In genomic region chr1:162561037-162561615, GRCh38 we compare ENCODE assay signal across 1 cellular context.
A peak's percentile ranks its signal among the peaks of the same experiment; 100 is the strongest.
TF ChIP-seq lines count a peak whose summit lies in the region.

No MANE protein-coding gene starts in this region.

TF ChIP-seq in A549, 52 proteins besides CTCF, POLR2A, EP300 and RAD21 (continued from another document):
- no peak for TF ChIP-seq POLR2AphosphoS2 (conservative IDR thresholded peaks at IDR 0.05; ENCODE audit: low read length)
- TF ChIP-seq RARB (CRISPR knock-in tag; IDR thresholded peaks at IDR 0.05), result no peak
- no peak for TF ChIP-seq BHLHE40 (IDR thresholded peaks at IDR 0.05; ENCODE audit: low read depth, low read length)
- TF ChIP-seq, protein P1, sequence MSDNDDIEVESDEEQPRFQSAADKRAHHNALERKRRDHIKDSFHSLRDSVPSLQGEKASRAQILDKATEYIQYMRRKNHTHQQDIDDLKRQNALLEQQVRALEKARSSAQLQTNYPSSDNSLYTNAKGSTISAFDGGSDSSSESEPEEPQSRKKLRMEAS (IDR thresholded peaks at IDR 0.05), result 0 out of 2 replicates have a peak, but pooled peaks have one; percentile 29
- TF ChIP-seq, protein P2, sequence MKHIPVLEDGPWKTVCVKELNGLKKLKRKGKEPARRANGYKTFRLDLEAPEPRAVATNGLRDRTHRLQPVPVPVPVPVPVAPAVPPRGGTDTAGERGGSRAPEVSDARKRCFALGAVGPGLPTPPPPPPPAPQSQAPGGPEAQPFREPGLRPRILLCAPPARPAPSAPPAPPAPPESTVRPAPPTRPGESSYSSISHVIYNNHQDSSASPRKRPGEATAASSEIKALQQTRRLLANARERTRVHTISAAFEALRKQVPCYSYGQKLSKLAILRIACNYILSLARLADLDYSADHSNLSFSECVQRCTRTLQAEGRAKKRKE (CRISPR knock-in tag; IDR thresholded peaks at IDR 0.05; ENCODE audit: low read depth), result no peak
- 0 out of 4 replicates have a peak, but pooled peaks of 1 of the 2 experiments have one; percentile 2 for TF ChIP-seq CEBPB (IDR thresholded peaks at IDR 0.05)
- no peak; the same call in 1 of the 2 replicates for TF ChIP-seq MAZ (IDR thresholded peaks at IDR 0.05; ENCODE audit: borderline replicate concordance, low read depth, low read length)
- no peak for TF ChIP-seq SREBF2 (IDR thresholded peaks at IDR 0.05)
- TF ChIP-seq HEYL (CRISPR knock-in tag; IDR thresholded peaks at IDR 0.05), result no peak
- TF ChIP-seq RCOR1 (IDR thresholded peaks at IDR 0.05; ENCODE audit: low read depth, low read length), result no peak
- no peak for TF ChIP-seq TP53 (CRISPR knock-in tag; IDR thresholded peaks at IDR 0.05)
- TF ChIP-seq, protein P3, sequence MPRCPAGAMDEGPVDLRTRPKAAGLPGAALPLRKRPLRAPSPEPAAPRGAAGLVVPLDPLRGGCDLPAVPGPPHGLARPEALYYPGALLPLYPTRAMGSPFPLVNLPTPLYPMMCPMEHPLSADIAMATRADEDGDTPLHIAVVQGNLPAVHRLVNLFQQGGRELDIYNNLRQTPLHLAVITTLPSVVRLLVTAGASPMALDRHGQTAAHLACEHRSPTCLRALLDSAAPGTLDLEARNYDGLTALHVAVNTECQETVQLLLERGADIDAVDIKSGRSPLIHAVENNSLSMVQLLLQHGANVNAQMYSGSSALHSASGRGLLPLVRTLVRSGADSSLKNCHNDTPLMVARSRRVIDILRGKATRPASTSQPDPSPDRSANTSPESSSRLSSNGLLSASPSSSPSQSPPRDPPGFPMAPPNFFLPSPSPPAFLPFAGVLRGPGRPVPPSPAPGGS (IDR thresholded peaks at IDR 0.05), result peak; percentile 93
- no peak for TF ChIP-seq KDM5A (IDR thresholded peaks at IDR 0.05)
- TF ChIP-seq, protein P4, sequence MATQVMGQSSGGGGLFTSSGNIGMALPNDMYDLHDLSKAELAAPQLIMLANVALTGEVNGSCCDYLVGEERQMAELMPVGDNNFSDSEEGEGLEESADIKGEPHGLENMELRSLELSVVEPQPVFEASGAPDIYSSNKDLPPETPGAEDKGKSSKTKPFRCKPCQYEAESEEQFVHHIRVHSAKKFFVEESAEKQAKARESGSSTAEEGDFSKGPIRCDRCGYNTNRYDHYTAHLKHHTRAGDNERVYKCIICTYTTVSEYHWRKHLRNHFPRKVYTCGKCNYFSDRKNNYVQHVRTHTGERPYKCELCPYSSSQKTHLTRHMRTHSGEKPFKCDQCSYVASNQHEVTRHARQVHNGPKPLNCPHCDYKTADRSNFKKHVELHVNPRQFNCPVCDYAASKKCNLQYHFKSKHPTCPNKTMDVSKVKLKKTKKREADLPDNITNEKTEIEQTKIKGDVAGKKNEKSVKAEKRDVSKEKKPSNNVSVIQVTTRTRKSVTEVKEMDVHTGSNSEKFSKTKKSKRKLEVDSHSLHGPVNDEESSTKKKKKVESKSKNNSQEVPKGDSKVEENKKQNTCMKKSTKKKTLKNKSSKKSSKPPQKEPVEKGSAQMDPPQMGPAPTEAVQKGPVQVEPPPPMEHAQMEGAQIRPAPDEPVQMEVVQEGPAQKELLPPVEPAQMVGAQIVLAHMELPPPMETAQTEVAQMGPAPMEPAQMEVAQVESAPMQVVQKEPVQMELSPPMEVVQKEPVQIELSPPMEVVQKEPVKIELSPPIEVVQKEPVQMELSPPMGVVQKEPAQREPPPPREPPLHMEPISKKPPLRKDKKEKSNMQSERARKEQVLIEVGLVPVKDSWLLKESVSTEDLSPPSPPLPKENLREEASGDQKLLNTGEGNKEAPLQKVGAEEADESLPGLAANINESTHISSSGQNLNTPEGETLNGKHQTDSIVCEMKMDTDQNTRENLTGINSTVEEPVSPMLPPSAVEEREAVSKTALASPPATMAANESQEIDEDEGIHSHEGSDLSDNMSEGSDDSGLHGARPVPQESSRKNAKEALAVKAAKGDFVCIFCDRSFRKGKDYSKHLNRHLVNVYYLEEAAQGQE (IDR thresholded peaks at IDR 0.05), result no peak
- no peak for TF ChIP-seq HOXA7 (CRISPR knock-in tag; IDR thresholded peaks at IDR 0.05)
- TF ChIP-seq CHD4 (IDR thresholded peaks at IDR 0.05; ENCODE audit: borderline replicate concordance), result no peak
- TF ChIP-seq CBX8 (IDR thresholded peaks at IDR 0.05), result no peak
- no peak for TF ChIP-seq CHD2 (IDR thresholded peaks at IDR 0.05; ENCODE audit: low read length, partially characterized antibody)
- no peak for TF ChIP-seq CBX2 (IDR thresholded peaks at IDR 0.05; ENCODE audit: borderline replicate concordance, low read depth)
